ENCODE assay signal across 8 cellular contexts in genomic region chr2:60560734-60561649, GRCh38. TPM values are rescaled to one million over a fixed set of nuclear protein-coding genes. Genes with fewer than 3 reads are reported as not detected.
A peak's percentile ranks its signal among the peaks of the same experiment; 100 is the strongest.
DNase-seq lines count a peak whose midpoint lies in the region; ATAC-seq, FAIRE-seq and TF ChIP-seq lines count a peak whose summit lies in the region.

No MANE protein-coding gene starts in this region.

- peak in 4 of 6 experiments; percentile 9 to 53 (median 44) for TF ChIP-seq CTCF in thyroid gland (IDR thresholded peaks at IDR 0.05)

- H3K4me1 ChIP-seq in thyroid gland (peaks cover 4 to 9% of the 10 kb centered on the region in 2 donors), small intestine (ENCODE audit: control insufficient read depth in 2 of 2, insufficient read depth in 1 of 2, low read depth in 1 of 2, low read length in 1 of 2) (no peaks in the 10 kb centered on the region)

- TF ChIP-seq POLR2A in thyroid gland (IDR thresholded peaks at IDR 0.05), result no peak

- H3K27me3 ChIP-seq in thyroid gland, result peaks cover 3% of the 10 kb centered on the region
- peaks cover 0 to 7% of the 10 kb centered on the region in 2 donors for H3K27me3 ChIP-seq in small intestine (ENCODE audit: control insufficient read depth in 2 of 2, insufficient read depth in 2 of 2, low read length in 2 of 2)

- H3K9me3 ChIP-seq in thyroid gland, result no peaks in the 10 kb centered on the region
- no peaks in the 10 kb centered on the region for H3K9me3 ChIP-seq in small intestine (ENCODE audit: control insufficient read depth, low read depth)

- ATAC-seq in GM18508 (IDR thresholded peaks at IDR 0.05; ENCODE audit: insufficient read depth, unreplicated experiment) (peak; percentile 55), HG03342 (IDR thresholded peaks at IDR 0.05; ENCODE audit: unreplicated experiment) (peak; percentile 52), SK-N-SH treated with all-trans-retinoic acid at 6 μM for 48 hours (peak; percentile 84), left cardiac atrium (peak; percentile 49 to 53)

- no peak overlapping the region for H3K4me3 ChIP-seq in thyroid gland (replicated peaks in 1 of 3)
- H3K4me3 ChIP-seq in small intestine (ENCODE audit: low read depth in 1 of 2, low read length in 2 of 2), result no peak overlapping the region

- H3K27ac ChIP-seq in thyroid gland (no peak overlapping the region), small intestine (ENCODE audit: low read depth in 1 of 2, low read length in 1 of 2) (no peak overlapping the region)

- 64 to 74% methylated on average over 5 of the region's 5 CpGs for WGBS in thyroid gland, 2 donors
- WGBS in small intestine, 3 donors, result 75 to 83% (median 80%) methylated on average over 5 of the region's 5 CpGs

- H3K36me3 ChIP-seq in thyroid gland, result no peaks in the 10 kb centered on the region
- no peaks in the 10 kb centered on the region for H3K36me3 ChIP-seq in small intestine (ENCODE audit: control insufficient read depth in 2 of 2, insufficient read depth in 2 of 2, low read length in 2 of 2)

- no peak for FAIRE-seq in small intestine (lab: Jason Lieb, UNC)

- intact Hi-C loops in left cardiac atrium (cut with DNase I), result no loop called here
- intact Hi-C loops in thyroid gland (cut with DNase I), result no loop called here

- DNase-seq in CD1c-positive myeloid dendritic cell (ENCODE audit: extremely low spot score), result peak; percentile 75
- no peak for DNase-seq in left cardiac atrium
- DNase-seq in thyroid gland, result no peak
- no peak for DNase-seq in NCI-H774 (lab: John Stamatoyannopoulos, UW)
- DNase-seq in small intestine, result no peak

TF ChIP-seq in SK-N-SH treated with all-trans-retinoic acid at 6 μM for 48 hours, 23 proteins besides CTCF, POLR2A, EP300 and RAD21:
- TF ChIP-seq RARB (CRISPR knock-in tag; IDR thresholded peaks at IDR 0.05), result no peak
- no peak for TF ChIP-seq OSR1 (CRISPR knock-in tag; IDR thresholded peaks at IDR 0.05)
- TF ChIP-seq SNAI2 (CRISPR knock-in tag; IDR thresholded peaks at IDR 0.05), result no peak
- no peak for TF ChIP-seq PPARA (CRISPR knock-in tag; IDR thresholded peaks at IDR 0.05; ENCODE audit: borderline replicate concordance)
- no peak for TF ChIP-seq TCF4 (CRISPR knock-in tag; IDR thresholded peaks at IDR 0.05; ENCODE audit: borderline replicate concordance)
- no peak for TF ChIP-seq GLIS3 (CRISPR knock-in tag; IDR thresholded peaks at IDR 0.05)
- TF ChIP-seq ZFP3 (CRISPR knock-in tag; IDR thresholded peaks at IDR 0.05), result no peak
- TF ChIP-seq BACH2 (CRISPR knock-in tag; IDR thresholded peaks at IDR 0.05; ENCODE audit: borderline replicate concordance), result no peak
- no peak for TF ChIP-seq PATZ1 (CRISPR knock-in tag; IDR thresholded peaks at IDR 0.05; ENCODE audit: borderline replicate concordance)

RNA-seq across cellular contexts. Expression of gene BCL11A, which starts 7.5 kb away (rescaled TPM):
- 1 to 10 TPM; 4.5 to 4.7 TPM for total RNA-seq in left cardiac atrium
- total RNA-seq in thyroid gland, result 10 to 100 TPM in 1 of 4 donors, 1 to 10 TPM in 3; 4.6 to 12.8 (median 9.0) TPM
- 10 to 100 TPM in 2 of 3 donors, 1 to 10 TPM in 1; 2.2 to 17.2 (median 10.7) TPM for polyA plus RNA-seq in small intestine
